28 cellular contexts compared by ENCODE assay signal in the genomic region with DNA sequence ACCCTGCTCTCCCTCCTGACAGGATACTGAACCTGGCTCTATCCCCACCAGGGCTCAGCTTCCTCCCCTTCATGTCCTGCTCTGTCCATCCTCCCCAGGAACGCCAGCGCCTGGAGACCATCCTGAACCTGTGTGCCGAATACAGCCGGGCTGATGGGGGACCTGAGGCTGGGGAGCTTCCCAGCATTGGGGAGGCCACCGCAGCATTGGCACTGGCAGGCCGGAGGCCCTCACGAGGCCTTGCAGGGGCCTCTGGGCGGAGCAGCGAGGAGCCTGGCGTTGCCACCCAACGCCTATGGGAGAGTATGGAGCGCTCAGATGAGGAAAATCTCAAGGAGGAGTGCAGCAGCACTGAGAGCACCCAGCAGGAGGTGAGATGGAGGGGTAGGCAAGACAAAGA. TPM values are rescaled to one million over a fixed set of nuclear protein-coding genes. Genes with fewer than 3 reads are reported as not detected.
DNase-seq lines count a peak whose midpoint lies in the region; ATAC-seq, FAIRE-seq and TF ChIP-seq lines count a peak whose summit lies in the region.
"Had no signal": no experiment of that assay in that cellular context is flagged by ENCODE, and none has a peak within 500 bp of the region (broad histone marks: within the 10 kb centered on the region; RNA-seq: fewer than 3 reads in every experiment).

No MANE protein-coding gene starts in this region.

- H3K4me3 ChIP-seq in rectal smooth muscle tissue (ENCODE audit: low read length): peak overlapping the region; percentile 63
- H3K4me3 ChIP-seq in mammary epithelial cell (replicated peaks in 1 of 3; ENCODE audit: insufficient read depth in 1 of 3, low read depth in 2 of 3, low read length in 3 of 3): no peak overlapping the region
- H3K4me3 ChIP-seq: A549; BLaER1 treated with 17β-estradiol and CSF1 and Interleukin-3, amounts not matched to agents 10 nM and 100 nM; GM12878; HAP-1 had no signal

- 94% methylated on average over 11 of the region's 12 CpGs for WGBS in mammary epithelial cell (ENCODE audit: low coverage, missing lambda C conversion rate)

- no peak overlapping the region for H3K9ac ChIP-seq in rectal smooth muscle tissue (ENCODE audit: low read length)
- H3K9ac ChIP-seq in mammary epithelial cell (ENCODE audit: insufficient read depth, low read length): no peak overlapping the region
- H3K9ac ChIP-seq: SK-N-SH had no signal

- no peak overlapping the region for H3K4me2 ChIP-seq in mammary epithelial cell (ENCODE audit: insufficient read depth, low read depth, low read length)
- H3K4me2 ChIP-seq: A549, SK-N-SH had no signal

- H3K9me3 Mint-ChIP-seq in CD14-positive monocyte: peaks cover 0 to 2% (median 0%) of the 10 kb centered on the region in 7 donors
- H3K9me3 Mint-ChIP-seq: CD4-positive, alpha-beta memory T cell; HFFc6 had no signal

- ATAC-seq in left colon: peak; percentile 45
- no peak for ATAC-seq in activated CD4-positive, CD25-positive, alpha-beta regulatory T cell treated with anti-CD3 and anti-CD28 coated beads, Interleukin-2, amount 50 U/mL, for 24 hours
- ATAC-seq: A549, GM12878, Panc1 had no signal

- no peak for FAIRE-seq in urothelium cell line (lab: Jason Lieb, UNC)
- FAIRE-seq: A549, GM12878 had no signal

- peaks cover 19% of the 10 kb centered on the region for H3K4me1 ChIP-seq in rectal smooth muscle tissue (ENCODE audit: control insufficient read depth, insufficient read depth, low read length)
- peaks cover 53% of the 10 kb centered on the region for H3K4me1 ChIP-seq in mammary epithelial cell (ENCODE audit: insufficient read depth, low read length)
- H3K4me1 ChIP-seq: A549, HAP-1 had no signal

- DNase-seq in CD14-positive monocyte (ENCODE audit: low spot score): peak; percentile 30
- no peak for DNase-seq in RWPE1 (ENCODE audit: low spot score)
- DNase-seq in left colon: peak in 1 of 2 donors; percentile 45
- no peak for DNase-seq in mammary epithelial cell
- DNase-seq in urothelium cell line (ENCODE audit: low spot score): no peak
- DNase-seq: AML-193; CD4-positive, alpha-beta memory T cell; COR-L47; EL; GDM1; GOT3; HFFc6; IMR-90; KG1; MM.1S; NCI-H1694; NCI-H2029 treated with DMSO at 0.1 percent for 48 hours; NCI-H526 treated with DMSO at 0.1 percent for 48 hours; SK-N-SH had no signal

- H3K4me3 Mint-ChIP-seq in CD14-positive monocyte: no peak overlapping the region
- H3K4me3 Mint-ChIP-seq: CD4-positive, alpha-beta memory T cell; HFFc6 had no signal

- CTCF ChIA-PET in RWPE1 (lab: Yijun Ruan, JAX) (no interaction called here), mammary epithelial cell (lab: Charles Lee; ENCODE audit: low non-redundant PET) (no interaction called here)

- peak overlapping the region; percentile 99 for H3K27ac ChIP-seq in RWPE1
- no peak overlapping the region for H3K27ac ChIP-seq in rectal smooth muscle tissue (ENCODE audit: low read depth, low read length)
- no peak overlapping the region for H3K27ac ChIP-seq in mammary epithelial cell (ENCODE audit: insufficient read depth, low read depth, low read length)
- H3K27ac ChIP-seq: A549; BLaER1 treated with 17β-estradiol and CSF1 and Interleukin-3, amounts not matched to agents 10 nM and 100 nM had no signal

- peaks cover 14% of the 10 kb centered on the region for H3K36me3 ChIP-seq in rectal smooth muscle tissue (ENCODE audit: control insufficient read depth, insufficient read depth, low read length)
- peaks cover 20% of the 10 kb centered on the region for H3K36me3 ChIP-seq in mammary epithelial cell (ENCODE audit: insufficient read depth, low read length)

- in situ Hi-C loops in mammary epithelial cell (cut with MboI; ENCODE audit: low sequenced_read_pairs in 2 of 2): no loop called here

- peaks cover 19% of the 10 kb centered on the region for H3K79me2 ChIP-seq in mammary epithelial cell (ENCODE audit: insufficient read depth, low read length)

- peaks cover 11 to 17% (median 13%) of the 10 kb centered on the region in 3 donors for H3K27me3 Mint-ChIP-seq in CD14-positive monocyte (ENCODE audit: low read depth in 3 of 3)
- H3K27me3 Mint-ChIP-seq: CD4-positive, alpha-beta memory T cell had no signal

- H3K27me3 ChIP-seq in rectal smooth muscle tissue (ENCODE audit: control insufficient read depth, insufficient read depth, low read length) (no peaks in the 10 kb centered on the region), mammary epithelial cell (ENCODE audit: insufficient read depth, low read length) (no peaks in the 10 kb centered on the region)
- H3K27me3 ChIP-seq: BLaER1 treated with 17β-estradiol and CSF1 and Interleukin-3, amounts not matched to agents 10 nM and 100 nM had no signal

- dilution Hi-C loops in mammary epithelial cell (cut with HindIII; ENCODE audit: low sequenced_read_pairs): no loop called here

- intact Hi-C loops in CD14-positive monocyte (cut with micrococcal nuclease) (no loop called here), left colon (cut with DNase I, micrococcal nuclease) (no loop called here), mammary epithelial cell (cut with micrococcal nuclease) (no loop called here)

- no peaks in the 10 kb centered on the region for H3K4me1 Mint-ChIP-seq in CD14-positive monocyte

- no TSS peak for BruUV-seq in mammary epithelial cell (replicated peaks; lab: Mats Ljungman, UMichigan)

- TF ChIP-seq CTCF in CD14-positive monocyte (IDR thresholded peaks at IDR 0.05) (no peak), RWPE1 (conservative IDR thresholded peaks at IDR 0.05; ENCODE audit: low read depth) (no peak), mammary epithelial cell (conservative IDR thresholded peaks at IDR 0.05 in 1 of 2, IDR thresholded peaks at IDR 0.05 in 1 of 2; ENCODE audit: extremely low read depth in 1 of 2, insufficient read depth in 1 of 2, low read depth in 1 of 2, low read length in 2 of 2) (no peak)

- POLR2A ChIA-PET in RWPE1 (lab: Yijun Ruan, JAX; ENCODE audit: low non-redundant PET): no interaction called here

- no peaks in the 10 kb centered on the region for H3K9me3 ChIP-seq in mammary epithelial cell (replicated peaks; ENCODE audit: insufficient read depth, low read length)
- H3K9me3 ChIP-seq: A549; BLaER1 treated with 17β-estradiol and CSF1 and Interleukin-3, amounts not matched to agents 10 nM and 100 nM; HAP-1; SK-N-SH had no signal

- no peak overlapping the region for H2AFZ ChIP-seq in mammary epithelial cell (ENCODE audit: low read depth, low read length)

- no peaks in the 10 kb centered on the region for H4K20me1 ChIP-seq in mammary epithelial cell (ENCODE audit: insufficient read depth, low read length)

- no peaks in the 10 kb centered on the region for H3K36me3 Mint-ChIP-seq in CD14-positive monocyte
- H3K36me3 Mint-ChIP-seq: CD4-positive, alpha-beta memory T cell had no signal

- H3K27ac Mint-ChIP-seq in CD14-positive monocyte: no peak overlapping the region

RNA-seq across cellular contexts. Expression of gene PHLDB1, which starts 23.7 kb away (rescaled TPM):
- polyA plus RNA-seq in CD14-positive monocyte (not detected), mammary epithelial cell (54.1 TPM)
- total RNA-seq in left colon (10 to 100 TPM; 70.3 to 74.1 TPM), mammary epithelial cell (100 to 1,000 TPM in 1 of 2 donors, 10 to 100 TPM in 1; 62.8 to 198 TPM)
- 101 TPM for polyA minus RNA-seq in mammary epithelial cell

RNA-seq across cellular contexts. Expression of gene TREH, which starts 48.3 kb away (rescaled TPM):
- polyA plus RNA-seq in CD14-positive monocyte: not detected
- 1 to 10 TPM; 1.2 to 3.3 TPM for total RNA-seq in left colon
- total RNA-seq in mammary epithelial cell: under 1 TPM in 1 of 2 donors, not detected in 1; 0.33 TPM
- polyA plus RNA-seq in mammary epithelial cell: not detected
- polyA minus RNA-seq in mammary epithelial cell: not detected
- total RNA-seq: CD4-positive, alpha-beta memory T cell; GM12878; IMR-90; NCI-H460; OCI-LY7 had no signal
- polyA plus RNA-seq: CD4-positive, alpha-beta memory T cell; GM12878; IMR-90; SK-N-SH had no signal

RNA-seq across cellular contexts. Expression of gene ARCN1, which starts 58.9 kb away (rescaled TPM):
- polyA plus RNA-seq in CD14-positive monocyte (100 to 1,000 TPM in 1 of 2 donors, 10 to 100 TPM in 1; 79.7 to 101 TPM), mammary epithelial cell (181 TPM)
- total RNA-seq in left colon (100 to 1,000 TPM; 133 to 145 TPM), mammary epithelial cell (100 to 1,000 TPM; 115 to 155 TPM)
- polyA minus RNA-seq in mammary epithelial cell: 114 TPM
